In genomic region chr14:77028384-77029246, GRCh38 we compare ENCODE assay signal across 1 cellular context.
TF ChIP-seq lines count a peak whose summit lies in the region.

Gene IRF2BPL (minus strand): TSS chr14:77028708. CDS start chr14:77027792, 916 bp downstream.

TF ChIP-seq in K562, 482 proteins besides CTCF, POLR2A, EP300 and RAD21 (continued from another document and continues in another):
- TF ChIP-seq AFF1 (IDR thresholded peaks at IDR 0.05; ENCODE audit: low read depth in 1 of 2, partially characterized antibody in 2 of 2) = peak in 1 of 2 experiments; percentile 21
- TF ChIP-seq ZBTB26 (CRISPR knock-in tag; IDR thresholded peaks at IDR 0.05) = no peak
- 0 out of 2 replicates have a peak, but pooled peaks have one; percentile 39 for TF ChIP-seq ELF1 (tag; IDR thresholded peaks at IDR 0.05)
- TF ChIP-seq ETV1 (tag; conservative IDR thresholded peaks at IDR 0.05; ENCODE audit: low read depth) = 0 out of 2 replicates have a peak, but pooled peaks have one; percentile 19
- TF ChIP-seq ILK (tag; IDR thresholded peaks at IDR 0.05; ENCODE audit: borderline replicate concordance, low read depth) = no peak
- TF ChIP-seq CHD7 (IDR thresholded peaks at IDR 0.05; ENCODE audit: low read depth, low read length) = no peak
- TF ChIP-seq STAT5A (IDR thresholded peaks at IDR 0.05; ENCODE audit: borderline replicate concordance, low read length) = no peak
- no peak for TF ChIP-seq PTBP1 (IDR thresholded peaks at IDR 0.05; ENCODE audit: low read depth, low read length)
- no peak for TF ChIP-seq ZNF224 (CRISPR knock-in tag; IDR thresholded peaks at IDR 0.05)
- TF ChIP-seq MAX (CRISPR knock-in tag; IDR thresholded peaks at IDR 0.05) = peak; percentile 50; the same call in 1 of the 2 replicates
- TF ChIP-seq POLR2AphosphoS5 (IDR thresholded peaks at IDR 0.05; ENCODE audit: control insufficient read depth, insufficient read depth, low read depth, low read length) = peak; percentile 43
- TF ChIP-seq ZNF444 (CRISPR knock-in tag; IDR thresholded peaks at IDR 0.05) = no peak
- TF ChIP-seq ZNF324 (CRISPR knock-in tag; IDR thresholded peaks at IDR 0.05) = no peak
- no peak for TF ChIP-seq LARP7 (IDR thresholded peaks at IDR 0.05)
- no peak for TF ChIP-seq ZNF384 (IDR thresholded peaks at IDR 0.05; ENCODE audit: low read depth, low read length)
- TF ChIP-seq NR2C1 (IDR thresholded peaks at IDR 0.05) = no peak
- no peak; the same call in 1 of the 2 replicates for TF ChIP-seq NR2C1 (tag; IDR thresholded peaks at IDR 0.05)
- no peak for TF ChIP-seq NR3C1 (CRISPR knock-in tag; IDR thresholded peaks at IDR 0.05)
- peak; percentile 80; the same call in 1 of the 2 replicates for TF ChIP-seq RB1 (IDR thresholded peaks at IDR 0.05; ENCODE audit: low read depth)
- peak; percentile 84 for TF ChIP-seq LEF1 (IDR thresholded peaks at IDR 0.05)
- no peak for TF ChIP-seq KLF6 (CRISPR knock-in tag; IDR thresholded peaks at IDR 0.05; ENCODE audit: borderline replicate concordance)
- peak; percentile 19 to 42; a peak in 1 of 4 replicates for TF ChIP-seq MLLT1 (IDR thresholded peaks at IDR 0.05)
- TF ChIP-seq SRSF1 (IDR thresholded peaks at IDR 0.05; ENCODE audit: low read depth, low read length) = no peak
- TF ChIP-seq DLX4 (CRISPR knock-in tag; IDR thresholded peaks at IDR 0.05) = no peak
- TF ChIP-seq ZBTB1 (CRISPR knock-in tag; IDR thresholded peaks at IDR 0.05; ENCODE audit: borderline replicate concordance, low read depth) = no peak
- TF ChIP-seq BRD4 (IDR thresholded peaks at IDR 0.05) = no peak
- TF ChIP-seq ZNF175 (CRISPR knock-in tag; IDR thresholded peaks at IDR 0.05; ENCODE audit: low read depth) = no peak
- no peak for TF ChIP-seq ZNF232 (CRISPR knock-in tag; IDR thresholded peaks at IDR 0.05)
- no peak for TF ChIP-seq HSF4 (CRISPR knock-in tag; IDR thresholded peaks at IDR 0.05; ENCODE audit: borderline replicate concordance)
- no peak for TF ChIP-seq DNMT1 (IDR thresholded peaks at IDR 0.05)
- TF ChIP-seq ZBTB33 (CRISPR knock-in tag; IDR thresholded peaks at IDR 0.05) = no peak
- TF ChIP-seq ZNF644 (tag; IDR thresholded peaks at IDR 0.05; ENCODE audit: low read depth) = no peak
- no peak for TF ChIP-seq SRSF3 (IDR thresholded peaks at IDR 0.05; ENCODE audit: insufficient read depth, low read length)
- TF ChIP-seq TRIM28 (IDR thresholded peaks at IDR 0.05) = no peak
